ENCODE assay signal across 1 cellular context in the genomic region with DNA sequence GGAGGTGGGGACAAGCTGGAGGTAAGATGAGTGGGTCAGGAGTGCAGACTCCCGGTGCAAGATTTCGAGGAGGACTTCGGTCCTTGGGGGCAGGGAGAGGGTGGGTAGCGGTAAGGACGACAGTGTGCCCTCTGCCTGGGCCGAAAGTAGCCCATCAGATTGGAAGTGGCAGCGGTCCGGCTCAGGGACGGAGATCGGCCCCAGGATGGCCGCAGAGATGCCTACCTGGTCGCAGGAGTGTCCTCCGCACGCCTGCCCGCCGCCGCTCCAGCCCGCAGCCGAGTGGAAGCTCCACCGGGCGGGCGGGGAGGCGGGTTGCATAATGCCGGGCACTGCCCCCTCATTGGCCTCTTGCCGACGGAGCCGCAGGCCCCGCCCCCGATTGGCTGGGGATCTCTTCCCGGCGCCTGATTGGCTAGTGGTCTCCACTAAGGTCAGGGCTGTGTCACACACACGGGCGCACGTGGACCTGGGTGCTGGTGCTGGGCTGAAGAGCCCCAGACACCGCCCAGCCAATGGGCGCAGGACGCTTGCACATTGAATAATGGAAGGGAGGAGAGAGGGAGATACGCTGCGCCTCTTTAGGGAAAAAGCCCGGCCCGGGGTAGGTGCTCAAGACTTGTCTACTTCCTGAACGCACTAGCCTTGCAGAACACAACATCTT.
TF ChIP-seq lines count a peak whose summit lies in the region.

A gene with protein sequence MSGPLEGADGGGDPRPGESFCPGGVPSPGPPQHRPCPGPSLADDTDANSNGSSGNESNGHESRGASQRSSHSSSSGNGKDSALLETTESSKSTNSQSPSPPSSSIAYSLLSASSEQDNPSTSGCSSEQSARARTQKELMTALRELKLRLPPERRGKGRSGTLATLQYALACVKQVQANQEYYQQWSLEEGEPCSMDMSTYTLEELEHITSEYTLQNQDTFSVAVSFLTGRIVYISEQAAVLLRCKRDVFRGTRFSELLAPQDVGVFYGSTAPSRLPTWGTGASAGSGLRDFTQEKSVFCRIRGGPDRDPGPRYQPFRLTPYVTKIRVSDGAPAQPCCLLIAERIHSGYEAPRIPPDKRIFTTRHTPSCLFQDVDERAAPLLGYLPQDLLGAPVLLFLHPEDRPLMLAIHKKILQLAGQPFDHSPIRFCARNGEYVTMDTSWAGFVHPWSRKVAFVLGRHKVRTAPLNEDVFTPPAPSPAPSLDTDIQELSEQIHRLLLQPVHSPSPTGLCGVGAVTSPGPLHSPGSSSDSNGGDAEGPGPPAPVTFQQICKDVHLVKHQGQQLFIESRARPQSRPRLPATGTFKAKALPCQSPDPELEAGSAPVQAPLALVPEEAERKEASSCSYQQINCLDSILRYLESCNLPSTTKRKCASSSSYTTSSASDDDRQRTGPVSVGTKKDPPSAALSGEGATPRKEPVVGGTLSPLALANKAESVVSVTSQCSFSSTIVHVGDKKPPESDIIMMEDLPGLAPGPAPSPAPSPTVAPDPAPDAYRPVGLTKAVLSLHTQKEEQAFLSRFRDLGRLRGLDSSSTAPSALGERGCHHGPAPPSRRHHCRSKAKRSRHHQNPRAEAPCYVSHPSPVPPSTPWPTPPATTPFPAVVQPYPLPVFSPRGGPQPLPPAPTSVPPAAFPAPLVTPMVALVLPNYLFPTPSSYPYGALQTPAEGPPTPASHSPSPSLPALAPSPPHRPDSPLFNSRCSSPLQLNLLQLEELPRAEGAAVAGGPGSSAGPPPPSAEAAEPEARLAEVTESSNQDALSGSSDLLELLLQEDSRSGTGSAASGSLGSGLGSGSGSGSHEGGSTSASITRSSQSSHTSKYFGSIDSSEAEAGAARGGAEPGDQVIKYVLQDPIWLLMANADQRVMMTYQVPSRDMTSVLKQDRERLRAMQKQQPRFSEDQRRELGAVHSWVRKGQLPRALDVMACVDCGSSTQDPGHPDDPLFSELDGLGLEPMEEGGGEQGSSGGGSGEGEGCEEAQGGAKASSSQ (N-terminal part only) (minus strand): TSS at position 293 of the 664 bp plus-strand sequence. CDS start 1,698 bp downstream, outside the sequence.

TF ChIP-seq in HepG2, 621 proteins besides CTCF, POLR2A, EP300 and RAD21 (continued from another document and continues in another):
- TF ChIP-seq CAMTA2 (CRISPR knock-in tag; IDR thresholded peaks at IDR 0.05; ENCODE audit: borderline replicate concordance): no peak
- TF ChIP-seq MYC (CRISPR knock-in tag; IDR thresholded peaks at IDR 0.05; ENCODE audit: borderline replicate concordance): no peak; the same call in 1 of the 2 replicates
- TF ChIP-seq, protein P1, sequence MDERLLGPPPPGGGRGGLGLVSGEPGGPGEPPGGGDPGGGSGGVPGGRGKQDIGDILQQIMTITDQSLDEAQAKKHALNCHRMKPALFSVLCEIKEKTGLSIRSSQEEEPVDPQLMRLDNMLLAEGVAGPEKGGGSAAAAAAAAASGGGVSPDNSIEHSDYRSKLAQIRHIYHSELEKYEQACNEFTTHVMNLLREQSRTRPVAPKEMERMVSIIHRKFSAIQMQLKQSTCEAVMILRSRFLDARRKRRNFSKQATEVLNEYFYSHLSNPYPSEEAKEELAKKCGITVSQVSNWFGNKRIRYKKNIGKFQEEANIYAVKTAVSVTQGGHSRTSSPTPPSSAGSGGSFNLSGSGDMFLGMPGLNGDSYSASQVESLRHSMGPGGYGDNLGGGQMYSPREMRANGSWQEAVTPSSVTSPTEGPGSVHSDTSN (CRISPR knock-in tag; IDR thresholded peaks at IDR 0.05): no peak
- TF ChIP-seq SIX4 (CRISPR knock-in tag; IDR thresholded peaks at IDR 0.05): 0 out of 2 replicates have a peak, but pooled peaks have one; percentile 27
- peak; percentile 25 for TF ChIP-seq ASH2L (IDR thresholded peaks at IDR 0.05; ENCODE audit: insufficient read length, low read depth, low read length)
- TF ChIP-seq ZNF652 (CRISPR knock-in tag; IDR thresholded peaks at IDR 0.05; ENCODE audit: borderline replicate concordance, low read depth): no peak
- TF ChIP-seq, protein P2, sequence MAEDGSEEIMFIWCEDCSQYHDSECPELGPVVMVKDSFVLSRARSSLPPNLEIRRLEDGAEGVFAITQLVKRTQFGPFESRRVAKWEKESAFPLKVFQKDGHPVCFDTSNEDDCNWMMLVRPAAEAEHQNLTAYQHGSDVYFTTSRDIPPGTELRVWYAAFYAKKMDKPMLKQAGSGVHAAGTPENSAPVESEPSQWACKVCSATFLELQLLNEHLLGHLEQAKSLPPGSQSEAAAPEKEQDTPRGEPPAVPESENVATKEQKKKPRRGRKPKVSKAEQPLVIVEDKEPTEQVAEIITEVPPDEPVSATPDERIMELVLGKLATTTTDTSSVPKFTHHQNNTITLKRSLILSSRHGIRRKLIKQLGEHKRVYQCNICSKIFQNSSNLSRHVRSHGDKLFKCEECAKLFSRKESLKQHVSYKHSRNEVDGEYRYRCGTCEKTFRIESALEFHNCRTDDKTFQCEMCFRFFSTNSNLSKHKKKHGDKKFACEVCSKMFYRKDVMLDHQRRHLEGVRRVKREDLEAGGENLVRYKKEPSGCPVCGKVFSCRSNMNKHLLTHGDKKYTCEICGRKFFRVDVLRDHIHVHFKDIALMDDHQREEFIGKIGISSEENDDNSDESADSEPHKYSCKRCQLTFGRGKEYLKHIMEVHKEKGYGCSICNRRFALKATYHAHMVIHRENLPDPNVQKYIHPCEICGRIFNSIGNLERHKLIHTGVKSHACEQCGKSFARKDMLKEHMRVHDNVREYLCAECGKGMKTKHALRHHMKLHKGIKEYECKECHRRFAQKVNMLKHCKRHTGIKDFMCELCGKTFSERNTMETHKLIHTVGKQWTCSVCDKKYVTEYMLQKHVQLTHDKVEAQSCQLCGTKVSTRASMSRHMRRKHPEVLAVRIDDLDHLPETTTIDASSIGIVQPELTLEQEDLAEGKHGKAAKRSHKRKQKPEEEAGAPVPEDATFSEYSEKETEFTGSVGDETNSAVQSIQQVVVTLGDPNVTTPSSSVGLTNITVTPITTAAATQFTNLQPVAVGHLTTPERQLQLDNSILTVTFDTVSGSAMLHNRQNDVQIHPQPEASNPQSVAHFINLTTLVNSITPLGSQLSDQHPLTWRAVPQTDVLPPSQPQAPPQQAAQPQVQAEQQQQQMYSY (CRISPR knock-in tag; IDR thresholded peaks at IDR 0.05): no peak
- TF ChIP-seq, protein P3, sequence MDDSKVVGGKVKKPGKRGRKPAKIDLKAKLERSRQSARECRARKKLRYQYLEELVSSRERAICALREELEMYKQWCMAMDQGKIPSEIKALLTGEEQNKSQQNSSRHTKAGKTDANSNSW (CRISPR knock-in tag; IDR thresholded peaks at IDR 0.05; ENCODE audit: borderline replicate concordance): no peak
- TF ChIP-seq, protein P4, sequence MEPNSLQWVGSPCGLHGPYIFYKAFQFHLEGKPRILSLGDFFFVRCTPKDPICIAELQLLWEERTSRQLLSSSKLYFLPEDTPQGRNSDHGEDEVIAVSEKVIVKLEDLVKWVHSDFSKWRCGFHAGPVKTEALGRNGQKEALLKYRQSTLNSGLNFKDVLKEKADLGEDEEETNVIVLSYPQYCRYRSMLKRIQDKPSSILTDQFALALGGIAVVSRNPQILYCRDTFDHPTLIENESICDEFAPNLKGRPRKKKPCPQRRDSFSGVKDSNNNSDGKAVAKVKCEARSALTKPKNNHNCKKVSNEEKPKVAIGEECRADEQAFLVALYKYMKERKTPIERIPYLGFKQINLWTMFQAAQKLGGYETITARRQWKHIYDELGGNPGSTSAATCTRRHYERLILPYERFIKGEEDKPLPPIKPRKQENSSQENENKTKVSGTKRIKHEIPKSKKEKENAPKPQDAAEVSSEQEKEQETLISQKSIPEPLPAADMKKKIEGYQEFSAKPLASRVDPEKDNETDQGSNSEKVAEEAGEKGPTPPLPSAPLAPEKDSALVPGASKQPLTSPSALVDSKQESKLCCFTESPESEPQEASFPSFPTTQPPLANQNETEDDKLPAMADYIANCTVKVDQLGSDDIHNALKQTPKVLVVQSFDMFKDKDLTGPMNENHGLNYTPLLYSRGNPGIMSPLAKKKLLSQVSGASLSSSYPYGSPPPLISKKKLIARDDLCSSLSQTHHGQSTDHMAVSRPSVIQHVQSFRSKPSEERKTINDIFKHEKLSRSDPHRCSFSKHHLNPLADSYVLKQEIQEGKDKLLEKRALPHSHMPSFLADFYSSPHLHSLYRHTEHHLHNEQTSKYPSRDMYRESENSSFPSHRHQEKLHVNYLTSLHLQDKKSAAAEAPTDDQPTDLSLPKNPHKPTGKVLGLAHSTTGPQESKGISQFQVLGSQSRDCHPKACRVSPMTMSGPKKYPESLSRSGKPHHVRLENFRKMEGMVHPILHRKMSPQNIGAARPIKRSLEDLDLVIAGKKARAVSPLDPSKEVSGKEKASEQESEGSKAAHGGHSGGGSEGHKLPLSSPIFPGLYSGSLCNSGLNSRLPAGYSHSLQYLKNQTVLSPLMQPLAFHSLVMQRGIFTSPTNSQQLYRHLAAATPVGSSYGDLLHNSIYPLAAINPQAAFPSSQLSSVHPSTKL (CRISPR knock-in tag; IDR thresholded peaks at IDR 0.05): peak; percentile 42; the same call in 1 of the 2 replicates
- TF ChIP-seq ZNF224 (CRISPR knock-in tag; IDR thresholded peaks at IDR 0.05): no peak
- TF ChIP-seq SP140L (CRISPR knock-in tag; IDR thresholded peaks at IDR 0.05; ENCODE audit: borderline replicate concordance): no peak
- TF ChIP-seq, protein P5, sequence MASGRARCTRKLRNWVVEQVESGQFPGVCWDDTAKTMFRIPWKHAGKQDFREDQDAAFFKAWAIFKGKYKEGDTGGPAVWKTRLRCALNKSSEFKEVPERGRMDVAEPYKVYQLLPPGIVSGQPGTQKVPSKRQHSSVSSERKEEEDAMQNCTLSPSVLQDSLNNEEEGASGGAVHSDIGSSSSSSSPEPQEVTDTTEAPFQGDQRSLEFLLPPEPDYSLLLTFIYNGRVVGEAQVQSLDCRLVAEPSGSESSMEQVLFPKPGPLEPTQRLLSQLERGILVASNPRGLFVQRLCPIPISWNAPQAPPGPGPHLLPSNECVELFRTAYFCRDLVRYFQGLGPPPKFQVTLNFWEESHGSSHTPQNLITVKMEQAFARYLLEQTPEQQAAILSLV (CRISPR knock-in tag; IDR thresholded peaks at IDR 0.05; ENCODE audit: borderline replicate concordance): no peak
- no peak; the same call in 1 of the 2 replicates for TF ChIP-seq ETV5 (CRISPR knock-in tag; IDR thresholded peaks at IDR 0.05; ENCODE audit: borderline replicate concordance)
- no peak for TF ChIP-seq SOX6 (IDR thresholded peaks at IDR 0.05)
- peak; percentile 75 for TF ChIP-seq SOX6 (CRISPR knock-in tag; IDR thresholded peaks at IDR 0.05)
- TF ChIP-seq KAT7 (CRISPR knock-in tag; IDR thresholded peaks at IDR 0.05; ENCODE audit: borderline replicate concordance): no peak
- TF ChIP-seq ZNF354B (CRISPR knock-in tag; IDR thresholded peaks at IDR 0.05): no peak
- TF ChIP-seq NFYB (CRISPR knock-in tag; IDR thresholded peaks at IDR 0.05): peak; percentile 81
- TF ChIP-seq ZSCAN30 (CRISPR knock-in tag; IDR thresholded peaks at IDR 0.05): no peak
- TF ChIP-seq, protein P6, sequence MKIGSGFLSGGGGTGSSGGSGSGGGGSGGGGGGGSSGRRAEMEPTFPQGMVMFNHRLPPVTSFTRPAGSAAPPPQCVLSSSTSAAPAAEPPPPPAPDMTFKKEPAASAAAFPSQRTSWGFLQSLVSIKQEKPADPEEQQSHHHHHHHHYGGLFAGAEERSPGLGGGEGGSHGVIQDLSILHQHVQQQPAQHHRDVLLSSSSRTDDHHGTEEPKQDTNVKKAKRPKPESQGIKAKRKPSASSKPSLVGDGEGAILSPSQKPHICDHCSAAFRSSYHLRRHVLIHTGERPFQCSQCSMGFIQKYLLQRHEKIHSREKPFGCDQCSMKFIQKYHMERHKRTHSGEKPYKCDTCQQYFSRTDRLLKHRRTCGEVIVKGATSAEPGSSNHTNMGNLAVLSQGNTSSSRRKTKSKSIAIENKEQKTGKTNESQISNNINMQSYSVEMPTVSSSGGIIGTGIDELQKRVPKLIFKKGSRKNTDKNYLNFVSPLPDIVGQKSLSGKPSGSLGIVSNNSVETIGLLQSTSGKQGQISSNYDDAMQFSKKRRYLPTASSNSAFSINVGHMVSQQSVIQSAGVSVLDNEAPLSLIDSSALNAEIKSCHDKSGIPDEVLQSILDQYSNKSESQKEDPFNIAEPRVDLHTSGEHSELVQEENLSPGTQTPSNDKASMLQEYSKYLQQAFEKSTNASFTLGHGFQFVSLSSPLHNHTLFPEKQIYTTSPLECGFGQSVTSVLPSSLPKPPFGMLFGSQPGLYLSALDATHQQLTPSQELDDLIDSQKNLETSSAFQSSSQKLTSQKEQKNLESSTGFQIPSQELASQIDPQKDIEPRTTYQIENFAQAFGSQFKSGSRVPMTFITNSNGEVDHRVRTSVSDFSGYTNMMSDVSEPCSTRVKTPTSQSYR (CRISPR knock-in tag; IDR thresholded peaks at IDR 0.05; ENCODE audit: borderline replicate concordance): peak; percentile 25; the same call in 1 of the 2 replicates
- TF ChIP-seq ZC3H4 (CRISPR knock-in tag; IDR thresholded peaks at IDR 0.05; ENCODE audit: borderline replicate concordance): no peak
- no peak for TF ChIP-seq MEF2D (CRISPR knock-in tag; IDR thresholded peaks at IDR 0.05)
- TF ChIP-seq MBNL3 (CRISPR knock-in tag; conservative IDR thresholded peaks at IDR 0.05): no peak
- TF ChIP-seq MZF1 (CRISPR knock-in tag; IDR thresholded peaks at IDR 0.05; ENCODE audit: borderline replicate concordance): no peak
- TF ChIP-seq NR2C2 (CRISPR knock-in tag; IDR thresholded peaks at IDR 0.05; ENCODE audit: borderline replicate concordance): no peak
- TF ChIP-seq KLF6 (CRISPR knock-in tag; IDR thresholded peaks at IDR 0.05): no peak
- TF ChIP-seq HNF4A (CRISPR knock-in tag; IDR thresholded peaks at IDR 0.05): peak; percentile 34
- no peak for TF ChIP-seq SMARCE1 (IDR thresholded peaks at IDR 0.05; ENCODE audit: borderline replicate concordance)
- TF ChIP-seq FOSL1 (CRISPR knock-in tag; IDR thresholded peaks at IDR 0.05; ENCODE audit: borderline replicate concordance): no peak
- peak; percentile 65; the same call in 1 of the 2 replicates for TF ChIP-seq KDM5B (CRISPR knock-in tag; IDR thresholded peaks at IDR 0.05; ENCODE audit: borderline replicate concordance)
- TF ChIP-seq, protein P7, sequence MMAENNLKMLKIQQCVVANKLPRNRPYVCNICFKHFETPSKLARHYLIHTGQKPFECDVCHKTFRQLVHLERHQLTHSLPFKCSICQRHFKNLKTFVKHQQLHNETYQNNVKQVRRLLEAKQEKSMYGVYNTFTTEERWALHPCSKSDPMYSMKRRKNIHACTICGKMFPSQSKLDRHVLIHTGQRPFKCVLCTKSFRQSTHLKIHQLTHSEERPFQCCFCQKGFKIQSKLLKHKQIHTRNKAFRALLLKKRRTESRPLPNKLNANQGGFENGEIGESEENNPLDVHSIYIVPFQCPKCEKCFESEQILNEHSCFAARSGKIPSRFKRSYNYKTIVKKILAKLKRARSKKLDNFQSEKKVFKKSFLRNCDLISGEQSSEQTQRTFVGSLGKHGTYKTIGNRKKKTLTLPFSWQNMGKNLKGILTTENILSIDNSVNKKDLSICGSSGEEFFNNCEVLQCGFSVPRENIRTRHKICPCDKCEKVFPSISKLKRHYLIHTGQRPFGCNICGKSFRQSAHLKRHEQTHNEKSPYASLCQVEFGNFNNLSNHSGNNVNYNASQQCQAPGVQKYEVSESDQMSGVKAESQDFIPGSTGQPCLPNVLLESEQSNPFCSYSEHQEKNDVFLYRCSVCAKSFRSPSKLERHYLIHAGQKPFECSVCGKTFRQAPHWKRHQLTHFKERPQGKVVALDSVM (CRISPR knock-in tag; IDR thresholded peaks at IDR 0.05): peak; percentile 40; the same call in 1 of the 2 replicates
